In genomic region chr3:153621988-153622387, GRCh38 we compare ENCODE assay signal across 8 cellular contexts.
DNase-seq lines count a peak whose midpoint lies in the region; ATAC-seq and TF ChIP-seq lines count a peak whose summit lies in the region.

No MANE protein-coding gene starts in this region.

- peaks cover 22% of the 10 kb centered on the region for H3K36me3 Mint-ChIP-seq in activated naive CD4-positive, alpha-beta T cell treated with anti-CD3 and anti-CD28 coated beads, Interleukin-2, amount 10 ng/mL, durations not matched to agents 7 days and 5 days
- no peaks in the 10 kb centered on the region for H3K36me3 Mint-ChIP-seq in stimulated activated naive B cell treated with anti-CD40 and anti-IgM and Interleukin-4, amounts not matched to agents 10 μg/mL and 1 μg/mL and 100 μg/mL, for 72 hours

- H3K4me3 Mint-ChIP-seq in activated naive CD4-positive, alpha-beta T cell treated with anti-CD3 and anti-CD28 coated beads, Interleukin-2, amount 10 ng/mL, durations not matched to agents 7 days and 5 days, result peak overlapping the region; percentile 3
- no peak overlapping the region for H3K4me3 Mint-ChIP-seq in stimulated activated naive B cell treated with anti-CD40 and anti-IgM and Interleukin-4, amounts not matched to agents 10 μg/mL and 1 μg/mL and 100 μg/mL, for 72 hours

- peak overlapping the region; percentile 85 for H3K27ac Mint-ChIP-seq in activated naive CD4-positive, alpha-beta T cell treated with anti-CD3 and anti-CD28 coated beads, Interleukin-2, amount 10 ng/mL, durations not matched to agents 7 days and 5 days
- H3K27ac Mint-ChIP-seq in stimulated activated naive B cell treated with anti-CD40 and anti-IgM and Interleukin-4, amounts not matched to agents 10 μg/mL and 1 μg/mL and 100 μg/mL, for 72 hours, result no peak overlapping the region

- peaks cover 16% of the 10 kb centered on the region for H3K9me3 Mint-ChIP-seq in activated naive CD4-positive, alpha-beta T cell treated with anti-CD3 and anti-CD28 coated beads, Interleukin-2, amount 10 ng/mL, durations not matched to agents 7 days and 5 days
- H3K9me3 Mint-ChIP-seq in stimulated activated naive B cell treated with anti-CD40 and anti-IgM and Interleukin-4, amounts not matched to agents 10 μg/mL and 1 μg/mL and 100 μg/mL, for 72 hours, result peaks cover 0 to 6% of the 10 kb centered on the region in 2 donors

- peak; percentile 32 for DNase-seq in activated naive CD4-positive, alpha-beta T cell treated with anti-CD3 and anti-CD28 coated beads, Interleukin-2, amount 10 ng/mL, durations not matched to agents 7 days and 5 days
- no peak for DNase-seq in activated naive CD4-positive, alpha-beta T cell treated with Interleukin-2 at 50 U/mL for 16 hours
- peak; percentile 19 for DNase-seq in SKM-1 (lab: John Stamatoyannopoulos, UW; ENCODE audit: unreplicated experiment)
- no peak for DNase-seq in stimulated activated naive B cell treated with anti-CD40 and anti-IgM and Interleukin-4, amounts not matched to agents 10 μg/mL and 1 μg/mL and 100 μg/mL, for 72 hours
- no peak for DNase-seq in testis
- no peak for DNase-seq in OCI-M2 (lab: John Stamatoyannopoulos, UW; ENCODE audit: unreplicated experiment)
- DNase-seq in cerebellum (ENCODE audit: low spot score), result no peak

- H3K4me1 Mint-ChIP-seq in activated naive CD4-positive, alpha-beta T cell treated with anti-CD3 and anti-CD28 coated beads, Interleukin-2, amount 10 ng/mL, durations not matched to agents 7 days and 5 days, result peaks cover 61% of the 10 kb centered on the region
- peaks cover 7 to 24% of the 10 kb centered on the region in 2 donors for H3K4me1 Mint-ChIP-seq in stimulated activated naive B cell treated with anti-CD40 and anti-IgM and Interleukin-4, amounts not matched to agents 10 μg/mL and 1 μg/mL and 100 μg/mL, for 72 hours

- TF ChIP-seq CTCF in testis (IDR thresholded peaks at IDR 0.05), result no peak

- CTCF ChIA-PET in activated naive CD4-positive, alpha-beta T cell treated with anti-CD3 and anti-CD28 coated beads, Interleukin-2, amount 10 ng/mL, durations not matched to agents 7 days and 5 days (lab: Charles Lee), result interaction anchor here (0.6 to 1.2 kb wide), 2 partner anchors 461 to 579 kb away, joined by 3 read pairs; no protein-coding TSS in a partner anchor

- no peaks in the 10 kb centered on the region for H3K27me3 Mint-ChIP-seq in activated naive CD4-positive, alpha-beta T cell treated with anti-CD3 and anti-CD28 coated beads, Interleukin-2, amount 10 ng/mL, durations not matched to agents 7 days and 5 days
- H3K27me3 Mint-ChIP-seq in stimulated activated naive B cell treated with anti-CD40 and anti-IgM and Interleukin-4, amounts not matched to agents 10 μg/mL and 1 μg/mL and 100 μg/mL, for 72 hours, result no peaks in the 10 kb centered on the region

- WGBS in testis, 2 donors, result 84 to 87% methylated on average over 2 of the region's 2 CpGs

- ATAC-seq in HG02870 (IDR thresholded peaks at IDR 0.05; ENCODE audit: unreplicated experiment), result peak; percentile 98
- ATAC-seq in stimulated activated naive B cell treated with anti-CD40 and anti-IgM and Interleukin-4, amounts not matched to agents 10 μg/mL and 1 μg/mL and 100 μg/mL, for 72 hours (replicated peaks), result peak; percentile 95

- no peak for TF ChIP-seq POLR2A in testis (IDR thresholded peaks at IDR 0.05)

- H3K27ac ChIP-seq in testis, result no peak overlapping the region

- intact Hi-C loops in testis (cut with DNase I; ENCODE audit: low total_unique reads), result no loop called here

- no peaks in the 10 kb centered on the region for H3K27me3 ChIP-seq in testis

- no peak overlapping the region for H3K4me3 ChIP-seq in testis

- H3K36me3 ChIP-seq in testis (ENCODE audit: low read depth, missing control alignments), result no peaks in the 10 kb centered on the region

- no peaks in the 10 kb centered on the region for H3K4me1 ChIP-seq in testis

- H3K9me3 ChIP-seq in testis, result no peaks in the 10 kb centered on the region

Comparison
In these comparisons a context has a peak if more than half of its experiments do, and no peak if none do; other contexts are left out.
1. DNase-seq: peak in activated naive CD4-positive, alpha-beta T cell treated with anti-CD3 and anti-CD28 coated beads, Interleukin-2, amount 10 ng/mL, durations not matched to agents 7 days and 5 days (single experiment) and SKM-1 (single experiment); none in activated naive CD4-positive, alpha-beta T cell treated with Interleukin-2 at 50 U/mL for 16 hours (single experiment), stimulated activated naive B cell treated with anti-CD40 and anti-IgM and Interleukin-4, amounts not matched to agents 10 μg/mL and 1 μg/mL and 100 μg/mL, for 72 hours (single experiment), testis (single experiment), OCI-M2 (single experiment) and cerebellum (single experiment).